20 cellular contexts compared by ENCODE assay signal in genomic region chr7:73852500-73852899, GRCh38. TPM values are rescaled to one million over a fixed set of nuclear protein-coding genes. Genes with fewer than 3 reads are reported as not detected.
A peak's percentile ranks its signal among the peaks of the same experiment; 100 is the strongest.
DNase-seq lines count a peak whose midpoint lies in the region; ATAC-seq and TF ChIP-seq lines count a peak whose summit lies in the region.
"Had no signal": no experiment of that assay in that cellular context is flagged by ENCODE, and none has a peak within 500 bp of the region (broad histone marks: within the 10 kb centered on the region; RNA-seq: fewer than 3 reads in every experiment).

No MANE protein-coding gene starts in this region.

- no peak for ATAC-seq in RWPE2 (ENCODE audit: low read depth)
- no peak for ATAC-seq in GM21619 (IDR thresholded peaks at IDR 0.05; ENCODE audit: unreplicated experiment)
- ATAC-seq: pancreas had no signal

- DNase-seq in RWPE2 (ENCODE audit: low spot score): no peak
- DNase-seq in fibroblast of the aortic adventitia (ENCODE audit: low read depth): peak; percentile 54
- DNase-seq in smooth muscle cell (lab: John Stamatoyannopoulos, UW; ENCODE audit: unreplicated experiment): no peak
- no peak for DNase-seq in NCI-H2196 (lab: John Stamatoyannopoulos, UW; ENCODE audit: unreplicated experiment)
- DNase-seq in GOT3 (lab: John Stamatoyannopoulos, UW): no peak
- DNase-seq: activated CD4-positive, alpha-beta T cell treated with anti-CD3 and anti-CD28 coated beads, Interleukin-2, amount 50 U/mL, for 4 hours; BE2C; caudate nucleus; effector memory CD4-positive, alpha-beta T cell; foreskin melanocyte; GDM1; NCI-H2029 treated with DMSO at 0.1 percent for 48 hours; NCI-H510A treated with DMSO at 0.1 percent for 48 hours; stimulated activated CD4-positive, alpha-beta T cell treated with anti-CD3 and anti-CD28 coated beads, Interleukin-2, amount 100 ng/mL, for 48 hours had no signal

- H3K4me1 ChIP-seq in HEK293 (ENCODE audit: control insufficient read depth, insufficient read depth, low read length) (peaks cover 9% of the 10 kb centered on the region), RWPE2 (ENCODE audit: insufficient read depth, poor library complexity, severe bottlenecking) (peaks cover 36% of the 10 kb centered on the region), smooth muscle cell (ENCODE audit: low read depth) (peaks cover 5% of the 10 kb centered on the region)
- H3K4me1 ChIP-seq: BE2C had no signal

- 72% methylated on average over 5 of the region's 5 CpGs for WGBS in smooth muscle cell (ENCODE audit: low lambda C conversion rate)

- H3K27me3 ChIP-seq in RWPE2 (ENCODE audit: insufficient read depth, poor library complexity, severe bottlenecking) (no peaks in the 10 kb centered on the region), smooth muscle cell (ENCODE audit: low read depth) (peaks cover 8% of the 10 kb centered on the region)
- H3K27me3 ChIP-seq: pancreas had no signal

- H3K36me3 ChIP-seq in HEK293 (ENCODE audit: control insufficient read depth in 2 of 2, insufficient read depth in 1 of 2, low read length in 2 of 2): no peaks in the 10 kb centered on the region
- no peaks in the 10 kb centered on the region for H3K36me3 ChIP-seq in RWPE2 (ENCODE audit: low read depth)
- no peaks in the 10 kb centered on the region for H3K36me3 ChIP-seq in smooth muscle cell (ENCODE audit: low read depth)
- H3K36me3 ChIP-seq: BE2C, pancreas had no signal

- H2AFZ ChIP-seq in smooth muscle cell (ENCODE audit: low read depth): no peak overlapping the region

- POLR2A ChIA-PET in HEK293 (lab: Yijun Ruan, JAX): interaction anchor here (1.5 kb wide), 1 partner anchor 114 kb away, joined by 3 read pairs; the partner anchor contains the start of gene ABHD11

- no peak overlapping the region for H3K27ac ChIP-seq in HEK293 (ENCODE audit: extremely low read depth, low read depth, low read length)
- peak overlapping the region; percentile 98 for H3K27ac ChIP-seq in RWPE2 (ENCODE audit: poor library complexity, severe bottlenecking)
- peak overlapping the region; percentile 97 for H3K27ac ChIP-seq in smooth muscle cell (ENCODE audit: low read depth)

- H4K20me1 ChIP-seq in smooth muscle cell (ENCODE audit: low read depth): no peaks in the 10 kb centered on the region

- peaks cover 6% of the 10 kb centered on the region for H3F3A ChIP-seq in smooth muscle cell (ENCODE audit: low read depth)

- no peak overlapping the region for H3K9ac ChIP-seq in smooth muscle cell (ENCODE audit: low read depth)

- H3K79me2 ChIP-seq in smooth muscle cell (ENCODE audit: low read depth): no peaks in the 10 kb centered on the region

- H3K4me3 ChIP-seq in HEK293 (ENCODE audit: low read depth, low read length): no peak overlapping the region
- H3K4me3 ChIP-seq in RWPE2 (ENCODE audit: severe bottlenecking): no peak overlapping the region
- H3K4me3 ChIP-seq in fibroblast of the aortic adventitia (ENCODE audit: low read depth, low read length): no peak overlapping the region
- no peak overlapping the region for H3K4me3 ChIP-seq in smooth muscle cell
- H3K4me3 ChIP-seq: GM12878, pancreas had no signal

- peak overlapping the region; percentile 25 for H3K4me2 ChIP-seq in smooth muscle cell

- no peak for TF ChIP-seq CTCF in HEK293 (tag by site-specific recombination; IDR thresholded peaks at IDR 0.05)
- TF ChIP-seq CTCF in RWPE2 (IDR thresholded peaks at IDR 0.05; ENCODE audit: poor library complexity, severe bottlenecking): no peak
- TF ChIP-seq CTCF in fibroblast of the aortic adventitia (IDR thresholded peaks at IDR 0.05; ENCODE audit: insufficient read depth, low read length): no peak
- TF ChIP-seq CTCF in smooth muscle cell (IDR thresholded peaks at IDR 0.05; ENCODE audit: borderline replicate concordance, insufficient read depth, poor library complexity, severe bottlenecking): no peak

- H3K9me3 ChIP-seq in HEK293 (ENCODE audit: control insufficient read depth, insufficient read depth, low read depth, low read length): no peaks in the 10 kb centered on the region
- no peaks in the 10 kb centered on the region for H3K9me3 ChIP-seq in RWPE2 (ENCODE audit: severe bottlenecking)
- H3K9me3 ChIP-seq in smooth muscle cell (replicated peaks; ENCODE audit: low read depth): no peaks in the 10 kb centered on the region
- H3K9me3 ChIP-seq: BE2C, pancreas had no signal

- CTCF ChIA-PET in HEK293 (lab: Yijun Ruan, JAX): interaction anchor here (4.0 to 5.0 kb wide), 2 partner anchors 10 to 41 kb away, joined by 24 to 40 read pairs; partner anchors contain the start of gene METTL27

TF ChIP-seq in HEK293, 187 proteins besides CTCF, POLR2A, EP300 and RAD21:
- 0 out of 2 replicates have a peak, but pooled peaks have one; percentile 11 for TF ChIP-seq SP7 (tag by site-specific recombination; IDR thresholded peaks at IDR 0.05)
- TF ChIP-seq, protein P1, sequence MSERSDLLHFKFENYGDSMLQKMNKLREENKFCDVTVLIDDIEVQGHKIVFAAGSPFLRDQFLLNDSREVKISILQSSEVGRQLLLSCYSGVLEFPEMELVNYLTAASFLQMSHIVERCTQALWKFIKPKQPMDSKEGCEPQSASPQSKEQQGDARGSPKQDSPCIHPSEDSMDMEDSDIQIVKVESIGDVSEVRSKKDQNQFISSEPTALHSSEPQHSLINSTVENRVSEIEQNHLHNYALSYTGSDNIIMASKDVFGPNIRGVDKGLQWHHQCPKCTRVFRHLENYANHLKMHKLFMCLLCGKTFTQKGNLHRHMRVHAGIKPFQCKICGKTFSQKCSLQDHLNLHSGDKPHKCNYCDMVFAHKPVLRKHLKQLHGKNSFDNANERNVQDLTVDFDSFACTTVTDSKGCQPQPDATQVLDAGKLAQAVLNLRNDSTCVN (tag by site-specific recombination; optimal IDR thresholded peaks at IDR 0.05): no peak

RNA-seq across cellular contexts. Expression of gene TMEM270, which starts 8.5 kb away (rescaled TPM):
- total RNA-seq in fibroblast of the aortic adventitia (ENCODE audit: low replicate concordance) (not detected in 2 replicates), smooth muscle cell (not detected in 2 replicates)
- not detected in 2 replicates for polyA plus RNA-seq in smooth muscle cell
- total RNA-seq: GM12878, OCI-LY7, temporal lobe had no signal
- polyA plus RNA-seq: GM12878 had no signal

RNA-seq across cellular contexts. Expression of gene METTL27, which starts 10.2 kb away (rescaled TPM):
- 6.1 and 10.7 TPM in 2 replicates for total RNA-seq in fibroblast of the aortic adventitia (ENCODE audit: low replicate concordance)
- total RNA-seq in smooth muscle cell: 0.22 and 0.54 TPM in 2 replicates
- polyA plus RNA-seq in smooth muscle cell: 4.1 and 4.5 TPM in 2 replicates

RNA-seq across cellular contexts. Expression of gene CLDN4, which starts 21.7 kb away (rescaled TPM):
- total RNA-seq in fibroblast of the aortic adventitia (ENCODE audit: low replicate concordance): 0.54 and 0.74 TPM in 2 replicates
- 83.7 and 109 TPM in 2 replicates for total RNA-seq in smooth muscle cell
- polyA plus RNA-seq in smooth muscle cell: 63.5 and 429 TPM in 2 replicates

Comparison
In these comparisons a context has a peak if more than half of its experiments do, and no peak if none do; other contexts are left out.
1. RNA of gene CLDN4, which starts 21.7 kb away (total RNA-seq): 83.7 to 109 TPM in smooth muscle cell; 0.54 to 0.74 TPM in fibroblast of the aortic adventitia; every median in the first group is over 10 times any median in the second.